Comparison of ENCODE assay signal across 19 cellular contexts in the genomic region with DNA sequence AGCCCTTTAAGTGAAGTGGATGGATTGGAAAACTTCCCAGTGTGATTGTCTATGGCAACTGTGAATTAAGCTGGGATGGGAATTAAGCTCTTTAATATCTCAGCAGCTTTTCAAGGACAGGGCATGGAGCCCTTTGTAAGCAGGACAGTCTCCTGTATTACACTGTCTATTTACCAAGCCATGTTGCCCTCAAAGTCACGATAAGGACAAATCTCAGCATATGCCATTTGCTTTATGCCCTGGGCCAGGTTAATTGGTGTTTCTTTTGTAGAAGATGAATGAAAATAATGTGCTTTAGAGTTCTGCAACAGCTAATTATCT. TPM values are rescaled to one million over a fixed set of nuclear protein-coding genes. Genes with fewer than 3 reads are reported as not detected.
DNase-seq lines count a peak whose midpoint lies in the region; ATAC-seq, FAIRE-seq and TF ChIP-seq lines count a peak whose summit lies in the region.
"Had no signal": no experiment of that assay in that cellular context is flagged by ENCODE, and none has a peak within 500 bp of the region (broad histone marks: within the 10 kb centered on the region; RNA-seq: fewer than 3 reads in every experiment).

No MANE protein-coding gene starts in this region.

- H2BK12ac ChIP-seq in neuronal stem cell (ENCODE audit: low read length): no peak overlapping the region

- WGBS in neuronal stem cell (ENCODE audit: extremely low coverage in 2 of 2, insufficient read length in 2 of 2, insufficient replicate concordance in 1 of 2), 2 donors: no CpG with 5 or more reads among the region's 1 CpG

- no peak for FAIRE-seq in astrocyte (lab: Jason Lieb, UNC)
- FAIRE-seq: H1 had no signal

- H2AK5ac ChIP-seq in neuronal stem cell (ENCODE audit: low read depth, low read length): no peak overlapping the region

- H3K18ac ChIP-seq in neuronal stem cell (ENCODE audit: low read length): no peak overlapping the region

- peaks cover 51% of the 10 kb centered on the region for H3K79me2 ChIP-seq in astrocyte (ENCODE audit: insufficient read depth, low read length)

- DNase-seq in D341Med (ENCODE audit: low spot score) (peak; percentile 62), HFFc6 (no peak), NCI-H2081 treated with DMSO at 0.1 percent for 48 hours (lab: John Stamatoyannopoulos, UW) (peak; percentile 73), astrocyte (ENCODE audit: low read depth) (no peak), neuronal stem cell (ENCODE audit: low spot score) (no peak), progenitor cell of endocrine pancreas (ENCODE audit: low spot score, unreplicated experiment) (no peak)
- DNase-seq: activated T-cell treated with anti-CD3 and anti-CD28 coated beads, Interleukin-2, amount 50 U/mL, for 72 hours; Caco-2; KBM-7; right lobe of liver; T1000 had no signal

- H3K27me3 ChIP-seq in astrocyte (ENCODE audit: insufficient read depth, low read length) (no peaks in the 10 kb centered on the region), neuronal stem cell (ENCODE audit: control insufficient read depth in 3 of 3, insufficient read depth in 3 of 3, low read depth in 1 of 3, low read length in 3 of 3) (no peaks in the 10 kb centered on the region)
- H3K27me3 ChIP-seq: right lobe of liver had no signal

- TF ChIP-seq CTCF in HFFc6 (IDR thresholded peaks at IDR 0.05) (no peak), astrocyte (IDR thresholded peaks at IDR 0.05; ENCODE audit: insufficient read depth, low read depth, low read length) (no peak), progenitor cell of endocrine pancreas (IDR thresholded peaks at IDR 0.05; ENCODE audit: unreplicated experiment) (no peak)

- H3K27ac Mint-ChIP-seq in HFFc6: peak overlapping the region; percentile 47
- H3K27ac Mint-ChIP-seq in astrocyte (ENCODE audit: unreplicated experiment): no peak overlapping the region
- no peak overlapping the region for H3K27ac Mint-ChIP-seq in progenitor cell of endocrine pancreas
- H3K27ac Mint-ChIP-seq: activated naive CD8-positive, alpha-beta T cell had no signal

- peaks cover 33% of the 10 kb centered on the region for H3K36me3 ChIP-seq in astrocyte (ENCODE audit: insufficient read depth, low read length)
- H3K36me3 ChIP-seq in neuronal stem cell (replicated peaks in 1 of 2; ENCODE audit: control insufficient read depth in 2 of 2, insufficient read depth in 2 of 2, low read length in 2 of 2): peaks cover 21 to 84% of the 10 kb centered on the region in 2 donors

- no peak overlapping the region for H2AFZ ChIP-seq in astrocyte (ENCODE audit: low read depth, low read length)
- no peak overlapping the region for H2AFZ ChIP-seq in neuronal stem cell (ENCODE audit: low read length)

- H3K4me1 ChIP-seq in astrocyte (ENCODE audit: insufficient read depth, low read length) (peaks cover 22% of the 10 kb centered on the region), neuronal stem cell (ENCODE audit: control insufficient read depth in 2 of 2, insufficient read depth in 1 of 2, low read depth in 1 of 2, low read length in 2 of 2) (no peaks in the 10 kb centered on the region)
- H3K4me1 ChIP-seq: Caco-2, right lobe of liver had no signal

- ATAC-seq in HG02981 (IDR thresholded peaks at IDR 0.05; ENCODE audit: unreplicated experiment): no peak
- ATAC-seq: activated CD4-positive, CD25-positive, alpha-beta regulatory T cell treated with anti-CD3 and anti-CD28 coated beads, Interleukin-2, amount 50 U/mL, for 24 hours; activated T-cell treated with anti-CD3 and anti-CD28 coated beads, Interleukin-2, amount 50 U/mL, for 72 hours; Panc1; right lobe of liver; stimulated activated effector memory CD8-positive, alpha-beta T cell treated with anti-CD3 and anti-CD28 coated beads, Interleukin-12 subunit alpha, Interleukin-12 subunit beta, amount 100 ng/mL, for 72 hours had no signal

- H4K20me1 ChIP-seq in astrocyte (ENCODE audit: insufficient read depth, low read length): no peaks in the 10 kb centered on the region

- H3K4me3 Mint-ChIP-seq in HFFc6: no peak overlapping the region
- no peak overlapping the region for H3K4me3 Mint-ChIP-seq in astrocyte (ENCODE audit: unreplicated experiment)
- H3K4me3 Mint-ChIP-seq in progenitor cell of endocrine pancreas (ENCODE audit: low read depth): no peak overlapping the region
- H3K4me3 Mint-ChIP-seq: activated naive CD8-positive, alpha-beta T cell; activated T-cell treated with anti-CD3 and anti-CD28 coated beads, Interleukin-2, amount 50 U/mL, for 72 hours; stimulated activated effector memory CD8-positive, alpha-beta T cell treated with anti-CD3 and anti-CD28 coated beads, Interleukin-12 subunit alpha, Interleukin-12 subunit beta, amount 100 ng/mL, for 72 hours had no signal

- no peak overlapping the region for H2BK5ac ChIP-seq in neuronal stem cell (ENCODE audit: low read length)

- no peak overlapping the region for H4K8ac ChIP-seq in neuronal stem cell (ENCODE audit: low read depth, low read length)

- H3K79me1 ChIP-seq in neuronal stem cell (ENCODE audit: low read depth, low read length): no peaks in the 10 kb centered on the region

- H3K9me3 Mint-ChIP-seq in HFFc6: no peaks in the 10 kb centered on the region
- H3K9me3 Mint-ChIP-seq in astrocyte (ENCODE audit: unreplicated experiment): no peaks in the 10 kb centered on the region
- H3K9me3 Mint-ChIP-seq in progenitor cell of endocrine pancreas (ENCODE audit: low read depth): no peaks in the 10 kb centered on the region
- H3K9me3 Mint-ChIP-seq: activated T-cell treated with anti-CD3 and anti-CD28 coated beads, Interleukin-2, amount 50 U/mL, for 72 hours; stimulated activated effector memory CD8-positive, alpha-beta T cell treated with anti-CD3 and anti-CD28 coated beads, Interleukin-12 subunit alpha, Interleukin-12 subunit beta, amount 100 ng/mL, for 72 hours had no signal

- no peaks in the 10 kb centered on the region for H3K27me3 Mint-ChIP-seq in HFFc6 (ENCODE audit: insufficient read depth)
- no peaks in the 10 kb centered on the region for H3K27me3 Mint-ChIP-seq in astrocyte (ENCODE audit: low read depth, unreplicated experiment)
- H3K27me3 Mint-ChIP-seq in progenitor cell of endocrine pancreas: no peaks in the 10 kb centered on the region
- H3K27me3 Mint-ChIP-seq: activated naive CD8-positive, alpha-beta T cell had no signal

- H2BK15ac ChIP-seq in neuronal stem cell (ENCODE audit: low read length): no peak overlapping the region

- no peak overlapping the region for H3K23ac ChIP-seq in neuronal stem cell (ENCODE audit: low read depth, low read length, poor library complexity)

- H3K27ac ChIP-seq in astrocyte (ENCODE audit: low read depth, low read length) (peak overlapping the region; percentile 57), neuronal stem cell (replicated peaks; ENCODE audit: low read length) (no peak overlapping the region)
- H3K27ac ChIP-seq: right lobe of liver, SK-N-MC had no signal

- H3K36me3 Mint-ChIP-seq in HFFc6 (ENCODE audit: low read depth) (peaks cover 72% of the 10 kb centered on the region), astrocyte (ENCODE audit: low read depth, unreplicated experiment) (peaks cover 18% of the 10 kb centered on the region), progenitor cell of endocrine pancreas (ENCODE audit: insufficient read depth) (peaks cover 10% of the 10 kb centered on the region)

- H3K4me1 Mint-ChIP-seq in HFFc6 (ENCODE audit: low read depth) (peaks cover 83% of the 10 kb centered on the region), astrocyte (ENCODE audit: low read depth, unreplicated experiment) (peaks cover 17% of the 10 kb centered on the region), progenitor cell of endocrine pancreas (ENCODE audit: low read depth) (no peaks in the 10 kb centered on the region)

- no peak overlapping the region for H3K4ac ChIP-seq in neuronal stem cell (ENCODE audit: low read length)

- H3K4me3 ChIP-seq in astrocyte (ENCODE audit: insufficient read depth, low read depth, low read length) (no peak overlapping the region), neuronal stem cell (ENCODE audit: low read length in 2 of 2) (no peak overlapping the region)
- H3K4me3 ChIP-seq: lung, right lobe of liver, SK-N-MC had no signal

- H3K9me3 ChIP-seq in astrocyte (ENCODE audit: insufficient read depth, low read depth, low read length): no peaks in the 10 kb centered on the region
- H3K9me3 ChIP-seq in neuronal stem cell (replicated peaks in 1 of 2; ENCODE audit: control insufficient read depth in 2 of 2, insufficient read depth in 1 of 2, low read depth in 1 of 2, low read length in 2 of 2): no peaks in the 10 kb centered on the region
- H3K9me3 ChIP-seq: Caco-2, right lobe of liver had no signal

- no peak overlapping the region for H2BK120ac ChIP-seq in neuronal stem cell (ENCODE audit: low read depth, low read length)

- no peak overlapping the region for H4K91ac ChIP-seq in neuronal stem cell (ENCODE audit: low read depth, low read length, poor library complexity)

- no peak overlapping the region for H3K14ac ChIP-seq in neuronal stem cell (ENCODE audit: low read length)

- H3K9ac ChIP-seq in astrocyte (ENCODE audit: low read length) (peak overlapping the region; percentile 43), neuronal stem cell (ENCODE audit: low read depth, low read length, poor library complexity) (no peak overlapping the region)

- H3K4me2 ChIP-seq in astrocyte (ENCODE audit: low read length) (peak overlapping the region; percentile 32), neuronal stem cell (ENCODE audit: insufficient read depth, low read length, poor library complexity, severe bottlenecking) (no peak overlapping the region)

RNA-seq across cellular contexts. Expression of a gene that starts 17.6 kb away (rescaled TPM):
- 10 to 100 TPM in 4 of 6 experiments, 1 to 10 TPM in 2; 9.0 to 18.5 (median 16.2) TPM for total RNA-seq in HFFc6 (2021; fragmentation: NEBNext Ultra II Directional; extraction: Animal tissue kit (Norgen Biotek cat#: 25700))
- total RNA-seq in astrocyte: 7.0 and 7.4 TPM in 2 replicates
- 2.7 TPM for polyA plus RNA-seq in neuronal stem cell (2013, experiment 1 of 2)
- polyA plus RNA-seq in neuronal stem cell (2013, experiment 2 of 2): 2.8 TPM
- total RNA-seq in progenitor cell of endocrine pancreas: 7.4 and 7.8 TPM in 2 replicates

RNA-seq across cellular contexts. Expression of a gene that starts 39.4 kb away (rescaled TPM):
- 1 to 10 TPM in 2 of 6 experiments, under 1 TPM in 4; 0.14 to 3.2 (median 0.28) TPM for total RNA-seq in HFFc6 (2021; fragmentation: NEBNext Ultra II Directional; extraction: Animal tissue kit (Norgen Biotek cat#: 25700))
- total RNA-seq in astrocyte (16.2 and 21.2 TPM in 2 replicates), progenitor cell of endocrine pancreas (19.6 and 23.4 TPM in 2 replicates)
- polyA plus RNA-seq in neuronal stem cell (2013, experiment 1 of 2): 0.01 TPM
- polyA plus RNA-seq in neuronal stem cell (2013, experiment 2 of 2): 0.03 TPM

Comparison
In these comparisons a context has a peak if more than half of its experiments do, and no peak if none do; other contexts are left out.
1. DNase-seq: peak in D341Med (single experiment) and NCI-H2081 treated with DMSO at 0.1 percent for 48 hours (single experiment); none in HFFc6 (single experiment), astrocyte (single experiment), neuronal stem cell (single experiment) and progenitor cell of endocrine pancreas (single experiment).